Comparison of ENCODE assay signal across 25 cellular contexts in the genomic region with DNA sequence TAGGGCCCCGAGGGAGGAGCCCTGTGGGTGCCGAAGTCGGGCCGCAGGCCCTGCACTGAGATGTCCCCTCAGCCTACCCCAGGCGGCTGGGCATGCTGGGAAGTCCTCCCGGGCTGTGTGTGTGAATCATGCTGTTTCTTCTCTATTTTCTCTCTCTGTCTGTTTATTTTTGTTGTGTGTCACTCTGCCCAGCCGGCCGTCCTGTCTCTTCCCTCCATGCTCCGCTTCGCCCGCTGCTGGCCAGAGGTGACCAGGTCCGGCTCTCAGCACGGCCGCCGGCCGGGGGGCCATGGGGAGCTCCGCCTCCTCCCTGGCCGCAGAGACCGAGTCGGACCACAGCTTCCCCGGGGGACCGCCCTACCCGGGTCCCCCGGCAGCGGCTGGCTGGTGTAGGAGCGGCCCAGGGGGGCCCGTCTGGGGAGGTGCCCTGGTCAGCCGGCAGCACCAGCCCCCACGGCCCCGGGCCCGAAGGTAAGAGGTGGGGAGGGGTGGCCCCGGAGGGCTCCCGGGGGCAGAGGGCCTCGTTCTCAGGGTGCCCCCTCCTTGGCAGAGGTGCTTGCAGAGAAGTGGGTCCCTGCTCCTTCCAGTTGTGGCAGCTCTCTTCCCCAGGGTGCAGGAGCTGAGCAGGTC. TPM values are rescaled to one million over a fixed set of nuclear protein-coding genes. Genes with fewer than 3 reads are reported as not detected.
DNase-seq lines count a peak whose midpoint lies in the region; FAIRE-seq and TF ChIP-seq lines count a peak whose summit lies in the region.
"Had no signal": no experiment of that assay in that cellular context is flagged by ENCODE, and none has a peak within 500 bp of the region (broad histone marks: within the 10 kb centered on the region; RNA-seq: fewer than 3 reads in every experiment).

No MANE protein-coding gene starts in this region.

- TF ChIP-seq CTCF in HFFc6 (IDR thresholded peaks at IDR 0.05) (no peak), progenitor cell of endocrine pancreas (IDR thresholded peaks at IDR 0.05; ENCODE audit: unreplicated experiment) (no peak), thyroid gland (IDR thresholded peaks at IDR 0.05) (no peak)

- H3K4me1 Mint-ChIP-seq in HFFc6 (ENCODE audit: low read depth) (peaks cover 13% of the 10 kb centered on the region), progenitor cell of endocrine pancreas (ENCODE audit: low read depth) (no peaks in the 10 kb centered on the region)

- H3K27ac ChIP-seq in thyroid gland, result no peak overlapping the region
- H3K27ac ChIP-seq: cardiac muscle cell, esophagus muscularis mucosa, hepatocyte, tibial nerve had no signal

- TF ChIP-seq POLR2A in thyroid gland (IDR thresholded peaks at IDR 0.05) (no peak), H54 (IDR thresholded peaks at IDR 0.05; ENCODE audit: low read depth, low read length) (no peak)

- 89 to 90% methylated on average over 20 of the region's 34 CpGs for WGBS in thyroid gland, 2 donors

- no peaks in the 10 kb centered on the region for H3K27me3 ChIP-seq in thyroid gland
- H3K27me3 ChIP-seq: cardiac muscle cell, esophagus muscularis mucosa, hepatocyte, tibial nerve had no signal

- H3K4me1 ChIP-seq in thyroid gland, result no peaks in the 10 kb centered on the region

- no peaks in the 10 kb centered on the region; the same call in none of the 2 replicates for H3K27me3 Mint-ChIP-seq in HFFc6 (ENCODE audit: insufficient read depth)
- H3K27me3 Mint-ChIP-seq in progenitor cell of endocrine pancreas, result no peaks in the 10 kb centered on the region
- H3K27me3 Mint-ChIP-seq: CD4-positive, alpha-beta memory T cell had no signal

- H3K9me3 Mint-ChIP-seq in HFFc6 (no peaks in the 10 kb centered on the region), progenitor cell of endocrine pancreas (ENCODE audit: low read depth) (no peaks in the 10 kb centered on the region)
- H3K9me3 Mint-ChIP-seq: CD4-positive, alpha-beta memory T cell; natural killer cell had no signal

- peak; percentile 43 for DNase-seq in A172 (ENCODE audit: low spot score)
- peak; percentile 25 for DNase-seq in HFFc6
- DNase-seq in astrocyte of the hippocampus (ENCODE audit: low read depth, low spot score), result peak; percentile 62
- DNase-seq in hepatic stellate cell (ENCODE audit: low spot score), result peak; percentile 95
- no peak for DNase-seq in progenitor cell of endocrine pancreas (ENCODE audit: low spot score, unreplicated experiment)
- DNase-seq in thyroid gland, result no peak
- DNase-seq in H54 (ENCODE audit: insufficient read length, low spot score), result no peak
- DNase-seq in NCI-H1048 (lab: John Stamatoyannopoulos, UW), result no peak
- DNase-seq: activated CD4-positive, alpha-beta T cell treated with anti-CD3 and anti-CD28 coated beads, Interleukin-2, amount 50 U/mL, for 4 hours; activated naive CD4-positive, alpha-beta T cell treated with anti-CD3 and anti-CD28 coated beads, Interleukin-2, amount 50 U/mL, for 16 hours; activated T-cell treated with anti-CD3 and anti-CD28 coated beads for 4 hours; CD4-positive, alpha-beta memory T cell; effector CD8-positive, alpha-beta T cell; kidney; natural killer cell; NCI-H2029 treated with DMSO at 0.1 percent for 48 hours; NCI-H510A; SHP77; stimulated activated CD4-positive, alpha-beta T cell treated with anti-CD3 and anti-CD28 coated beads, Interleukin-12 subunit alpha, Interleukin-12 subunit beta, amount 100 ng/mL, for 4 hours; T-helper 1 cell had no signal

- H3K4me3 ChIP-seq in thyroid gland (replicated peaks in 1 of 3), result no peak overlapping the region
- H3K4me3 ChIP-seq: A549, cardiac muscle cell, esophagus muscularis mucosa, hepatocyte, tibial nerve had no signal

- no peak overlapping the region for H3K4me3 Mint-ChIP-seq in HFFc6
- H3K4me3 Mint-ChIP-seq in progenitor cell of endocrine pancreas (ENCODE audit: low read depth), result no peak overlapping the region
- H3K4me3 Mint-ChIP-seq: CD4-positive, alpha-beta memory T cell; natural killer cell had no signal

- intact Hi-C loops in thyroid gland (cut with DNase I), result no loop called here

- H3K36me3 ChIP-seq in thyroid gland, result no peaks in the 10 kb centered on the region
- H3K36me3 ChIP-seq: cardiac muscle cell had no signal

- H3K36me3 Mint-ChIP-seq in HFFc6 (ENCODE audit: low read depth) (peaks cover 5% of the 10 kb centered on the region; the same call in 1 of the 2 replicates), progenitor cell of endocrine pancreas (ENCODE audit: insufficient read depth) (peaks cover 2% of the 10 kb centered on the region)
- H3K36me3 Mint-ChIP-seq: natural killer cell had no signal

- no peaks in the 10 kb centered on the region for H3K9me3 ChIP-seq in thyroid gland
- H3K9me3 ChIP-seq: A549, esophagus muscularis mucosa, tibial nerve had no signal

- FAIRE-seq in H54 (lab: Jason Lieb, UNC), result no peak
- FAIRE-seq: A549, kidney had no signal

- peak overlapping the region; percentile 62; the same call in 1 of the 2 replicates for H3K27ac Mint-ChIP-seq in HFFc6
- no peak overlapping the region for H3K27ac Mint-ChIP-seq in progenitor cell of endocrine pancreas
- H3K27ac Mint-ChIP-seq: CD4-positive, alpha-beta memory T cell; natural killer cell had no signal

RNA-seq across cellular contexts. Expression of a gene that starts 12.5 kb away (rescaled TPM):
- total RNA-seq in A172 (2014; rRNA removed; shearing (Covaris generic)), result 53.5 and 60.0 TPM in 2 replicates
- total RNA-seq in HFFc6 (2021; fragmentation: NEBNext Ultra II Directional; extraction: Animal tissue kit (Norgen Biotek cat#: 25700)), result 10 to 100 TPM; 35.3 to 41.4 (median 40.2) TPM
- total RNA-seq in progenitor cell of endocrine pancreas (53.9 and 57.4 TPM in 2 replicates), thyroid gland (10 to 100 TPM; 19.6 to 42.6 (median 29.0) TPM)

RNA-seq across cellular contexts. Expression of a gene that starts 20.2 kb away (rescaled TPM):
- not detected in 2 replicates for total RNA-seq in A172 (2014; rRNA removed; shearing (Covaris generic))
- not detected for total RNA-seq in HFFc6 (2021; fragmentation: NEBNext Ultra II Directional; extraction: Animal tissue kit (Norgen Biotek cat#: 25700))
- not detected in 2 replicates for total RNA-seq in progenitor cell of endocrine pancreas
- total RNA-seq in thyroid gland, result not detected
- total RNA-seq: CD4-positive, alpha-beta memory T cell; esophagus muscularis mucosa; hepatocyte; tibial nerve had no signal

RNA-seq across cellular contexts. Expression of a gene that starts 26.8 kb away (rescaled TPM):
- total RNA-seq in A172 (2014; rRNA removed; shearing (Covaris generic)), result 0.34 TPM in 1 of 2 replicates, not detected in the other
- under 1 TPM in 5 of 6 experiments, not detected in 1; 0.24 to 0.58 (median 0.28) TPM for total RNA-seq in HFFc6 (2021; fragmentation: NEBNext Ultra II Directional; extraction: Animal tissue kit (Norgen Biotek cat#: 25700))
- total RNA-seq in progenitor cell of endocrine pancreas, result 0.51 and 1.4 TPM in 2 replicates
- total RNA-seq in thyroid gland, result under 1 TPM in 3 of 4 donors, not detected in 1; 0.63 to 0.81 (median 0.67) TPM

RNA-seq across cellular contexts. Expression of a gene that starts 29.8 kb away (rescaled TPM):
- 76.5 and 77.1 TPM in 2 replicates for total RNA-seq in A172 (2014; rRNA removed; shearing (Covaris generic))
- 10 to 100 TPM; 30.4 to 39.5 (median 35.4) TPM for total RNA-seq in HFFc6 (2021; fragmentation: NEBNext Ultra II Directional; extraction: Animal tissue kit (Norgen Biotek cat#: 25700))
- total RNA-seq in progenitor cell of endocrine pancreas (109 TPM in 2 replicates), thyroid gland (100 to 1,000 TPM in 3 of 4 donors, 10 to 100 TPM in 1; 69.6 to 125 (median 108) TPM)

RNA-seq across cellular contexts. Expression of a gene that starts 49.9 kb away (rescaled TPM):
- total RNA-seq in A172 (2014; rRNA removed; shearing (Covaris generic)), result 16.8 and 20.2 TPM in 2 replicates
- 10 to 100 TPM; 11.3 to 14.8 (median 12.2) TPM for total RNA-seq in HFFc6 (2021; fragmentation: NEBNext Ultra II Directional; extraction: Animal tissue kit (Norgen Biotek cat#: 25700))
- total RNA-seq in progenitor cell of endocrine pancreas (29.0 and 30.6 TPM in 2 replicates), thyroid gland (10 to 100 TPM; 17.7 to 24.4 (median 18.4) TPM)

Comparison
In these comparisons a context has a peak if more than half of its experiments do, and no peak if none do; other contexts are left out.
1. DNase-seq: peak in A172 (single experiment), HFFc6 (single experiment), astrocyte of the hippocampus (single experiment) and hepatic stellate cell (single experiment); none in progenitor cell of endocrine pancreas (single experiment), thyroid gland (0 of 2), H54 (single experiment) and NCI-H1048 (single experiment).